Comparison of ENCODE assay signal across 8 cellular contexts in genomic region chr14:80955434-80955939, GRCh38. TPM values are rescaled to one million over a fixed set of nuclear protein-coding genes. Genes with fewer than 3 reads are reported as not detected.
DNase-seq lines count a peak whose midpoint lies in the region; ATAC-seq, FAIRE-seq and TF ChIP-seq lines count a peak whose summit lies in the region.

TSHR (plus strand) TSS chr14:80955621; CDS start chr14:80955681, 60 bp downstream.

- H3K27me3 Mint-ChIP-seq in stimulated activated naive CD8-positive, alpha-beta T cell treated with anti-CD3 and anti-CD28 coated beads, Interleukin-15, Interleukin-2, amounts not matched to agents 100 ng/mL and 50 ng/mL, for 24 hours = peaks cover 10% of the 10 kb centered on the region

- peak; percentile 23 for DNase-seq in stimulated activated CD4-positive, alpha-beta T cell treated with anti-CD3 and anti-CD28 coated beads, Interleukin-15, amount 100 ng/mL, for 24 hours
- no peak for DNase-seq in stimulated activated CD4-positive, alpha-beta T cell treated with anti-CD3 and anti-CD28 coated beads, Interleukin-2, amount 100 ng/mL, for 24 hours
- DNase-seq in astrocyte of the hippocampus (ENCODE audit: low read depth, low spot score) = peak; percentile 9
- DNase-seq in kidney = peak; percentile 69

- no peaks in the 10 kb centered on the region for H3K36me3 ChIP-seq in kidney (ENCODE audit: control insufficient read depth in 1 of 2, insufficient read depth in 2 of 2, low read length in 2 of 2)

- intact Hi-C loops in kidney (cut with DNase I) = no loop called here

- H3K4me3 ChIP-seq in kidney (ENCODE audit: low read length in 2 of 2) = peak within 1 kb of the TSS; percentile 61 to 67

- peaks cover 0 to 5% of the 10 kb centered on the region in 2 donors for H3K4me1 ChIP-seq in kidney (ENCODE audit: control insufficient read depth in 1 of 2, insufficient read depth in 1 of 2, low read depth in 1 of 2, low read length in 2 of 2)

- no peaks in the 10 kb centered on the region for H3K9me3 Mint-ChIP-seq in stimulated activated naive CD8-positive, alpha-beta T cell treated with anti-CD3 and anti-CD28 coated beads, Interleukin-15, Interleukin-2, amounts not matched to agents 100 ng/mL and 50 ng/mL, for 24 hours

- ATAC-seq in GM19467 (IDR thresholded peaks at IDR 0.05; ENCODE audit: unreplicated experiment) (no peak), GM21390 (IDR thresholded peaks at IDR 0.05; ENCODE audit: unreplicated experiment) (no peak), HG03460 (IDR thresholded peaks at IDR 0.05; ENCODE audit: unreplicated experiment) (no peak)

- H3K36me3 Mint-ChIP-seq in stimulated activated naive CD8-positive, alpha-beta T cell treated with anti-CD3 and anti-CD28 coated beads, Interleukin-15, Interleukin-2, amounts not matched to agents 100 ng/mL and 50 ng/mL, for 24 hours (ENCODE audit: low read depth) = no peaks in the 10 kb centered on the region

- peak within 1 kb of the TSS; percentile 79 for H3K4me3 Mint-ChIP-seq in stimulated activated naive CD8-positive, alpha-beta T cell treated with anti-CD3 and anti-CD28 coated beads, Interleukin-15, Interleukin-2, amounts not matched to agents 100 ng/mL and 50 ng/mL, for 24 hours

- no peak within 1 kb of the TSS for H3K27ac ChIP-seq in kidney (ENCODE audit: low read depth in 2 of 2, low read length in 2 of 2)

- peaks cover 51% of the 10 kb centered on the region for H3K4me1 Mint-ChIP-seq in stimulated activated naive CD8-positive, alpha-beta T cell treated with anti-CD3 and anti-CD28 coated beads, Interleukin-15, Interleukin-2, amounts not matched to agents 100 ng/mL and 50 ng/mL, for 24 hours (ENCODE audit: low read depth)

- no peak for FAIRE-seq in kidney (lab: Jason Lieb, UNC)

- H3K9me3 ChIP-seq in kidney (ENCODE audit: control insufficient read depth in 1 of 2, low read length in 2 of 2) = no peaks in the 10 kb centered on the region

- TF ChIP-seq CTCF in kidney (IDR thresholded peaks at IDR 0.05; ENCODE audit: borderline replicate concordance, extremely low read depth, insufficient read depth) = no peak

- H3K9ac ChIP-seq in kidney (ENCODE audit: low read length in 2 of 2) = peak within 1 kb of the TSS in 1 of 2 donors; percentile 37

- H3K27ac Mint-ChIP-seq in stimulated activated naive CD8-positive, alpha-beta T cell treated with anti-CD3 and anti-CD28 coated beads, Interleukin-15, Interleukin-2, amounts not matched to agents 100 ng/mL and 50 ng/mL, for 24 hours = peak within 1 kb of the TSS; percentile 72

RNA-seq across cellular contexts. Expression of gene TSHR, which starts in this region (rescaled TPM):
- total RNA-seq in kidney = 0.98 TPM
- not detected for polyA plus RNA-seq in kidney (ENCODE audit: insufficient read depth, low read depth, low replicate concordance)

Comparison
In these comparisons a context has a peak if more than half of its experiments do, and no peak if none do; other contexts are left out.
1. DNase-seq: peak in stimulated activated CD4-positive, alpha-beta T cell treated with anti-CD3 and anti-CD28 coated beads, Interleukin-15, amount 100 ng/mL, for 24 hours (single experiment) and astrocyte of the hippocampus (single experiment); none in stimulated activated CD4-positive, alpha-beta T cell treated with anti-CD3 and anti-CD28 coated beads, Interleukin-2, amount 100 ng/mL, for 24 hours (0 of 2).
2. Peak in DNase-seq and H3K4me3 ChIP-seq in kidney; RNA of the gene not detected or under 1 TPM.